Comparison of ENCODE assay signal across 10 cellular contexts in the genomic region with DNA sequence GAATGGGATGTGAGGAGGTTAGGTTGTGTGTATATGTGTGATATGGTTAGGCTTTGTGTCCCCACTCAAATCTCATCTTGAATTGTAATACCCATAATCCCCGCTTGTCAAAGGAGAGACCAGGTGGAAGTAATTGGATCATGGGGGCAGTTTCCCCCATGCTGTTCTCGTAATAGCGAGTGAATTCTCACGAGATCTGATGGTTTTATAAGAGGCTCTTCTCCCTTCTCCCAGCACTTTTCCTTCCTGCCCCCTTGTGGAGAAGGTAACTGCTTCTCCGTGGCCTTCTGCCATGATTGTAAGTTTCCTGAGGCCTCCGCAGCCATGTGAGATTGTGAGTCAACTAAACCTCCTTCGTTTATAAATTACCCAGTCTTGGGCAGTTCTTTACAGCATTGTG. TPM values are rescaled to one million over a fixed set of nuclear protein-coding genes. Genes with fewer than 3 reads are reported as not detected.
DNase-seq lines count a peak whose midpoint lies in the region; ATAC-seq and TF ChIP-seq lines count a peak whose summit lies in the region.
"Had no signal": no experiment of that assay in that cellular context is flagged by ENCODE, and none has a peak within 500 bp of the region (broad histone marks: within the 10 kb centered on the region; RNA-seq: fewer than 3 reads in every experiment).

No MANE protein-coding gene starts in this region.

- peak overlapping the region; percentile 80 for H2AFZ ChIP-seq in fibroblast of lung (ENCODE audit: low read length)

- peak in 1 of 2 donors; percentile 21 for TF ChIP-seq CTCF in fibroblast of lung (conservative IDR thresholded peaks at IDR 0.05 in 1 of 2, IDR thresholded peaks at IDR 0.05 in 1 of 2; ENCODE audit: low read depth in 1 of 2, low read length in 2 of 2)

- DNase-seq in DMS 273 (lab: John Stamatoyannopoulos, UW; ENCODE audit: unreplicated experiment) (peak; percentile 38), DMS 273 treated with DMSO at 0.1 percent for 48 hours (lab: John Stamatoyannopoulos, UW) (no peak), SK-N-DZ (ENCODE audit: low spot score) (peak; percentile 71), fibroblast of lung (ENCODE audit: low read depth in 2 of 2) (peak in 1 of 2 donors; percentile 3), NCI-H1105 (lab: John Stamatoyannopoulos, UW) (no peak), GDM1 (lab: John Stamatoyannopoulos, UW) (no peak)

- H3K36me3 ChIP-seq in fibroblast of lung (ENCODE audit: control insufficient read depth, insufficient read depth, low read length): no peaks in the 10 kb centered on the region

- H3K9me3 ChIP-seq in fibroblast of lung (ENCODE audit: control insufficient read depth, insufficient read depth, low read depth, low read length): no peaks in the 10 kb centered on the region

- no peaks in the 10 kb centered on the region for H3K27me3 ChIP-seq in fibroblast of lung (ENCODE audit: control insufficient read depth, insufficient read depth, low read length)

- no peaks in the 10 kb centered on the region for H4K20me1 ChIP-seq in fibroblast of lung (ENCODE audit: control insufficient read depth, extremely low read depth, insufficient read depth, low read length)

- ATAC-seq in GM18505 (IDR thresholded peaks at IDR 0.05; ENCODE audit: unreplicated experiment): no peak

- H3K4me3 ChIP-seq in fibroblast of lung (replicated peaks in 1 of 4; ENCODE audit: control extremely low read depth in 1 of 4, insufficient read depth in 1 of 4, low read depth in 3 of 4, low read length in 4 of 4): peak overlapping the region in 2 of 4 experiments; percentile 57 to 70
- peak overlapping the region in 4 of 7 experiments; percentile 73 to 83 (median 77) for H3K4me3 ChIP-seq in skin epidermis

- H3K79me2 ChIP-seq in fibroblast of lung (ENCODE audit: control insufficient read depth, insufficient read depth, low read length): no peaks in the 10 kb centered on the region

- H3K9ac ChIP-seq in fibroblast of lung (ENCODE audit: insufficient read depth, low read length): no peak overlapping the region

- no peaks in the 10 kb centered on the region for H3K4me1 ChIP-seq in fibroblast of lung (ENCODE audit: control insufficient read depth, extremely low read depth, insufficient read depth, low read length)

- H3K4me2 ChIP-seq in fibroblast of lung (ENCODE audit: extremely low read depth, insufficient read depth, low read length): no peak overlapping the region

- no peak for TF ChIP-seq POLR2A in GM18505 (IDR thresholded peaks at IDR 0.05; ENCODE audit: borderline replicate concordance, extremely low read depth, insufficient read depth, insufficient read length)

- H3K27ac ChIP-seq in fibroblast of lung (ENCODE audit: insufficient read depth, low read length) (no peak overlapping the region), skin epidermis (peak overlapping the region in 4 of 21 experiments; percentile 90 to 94 (median 92))
- H3K27ac ChIP-seq: 22Rv1 had no signal

RNA-seq across cellular contexts. Expression of gene NPVF, which starts 47.3 kb away (rescaled TPM):
- not detected in 2 replicates for polyA plus RNA-seq in SK-N-DZ (2014; cell fraction: cytosol; rRNA removed)
- not detected in 2 replicates for polyA plus RNA-seq in SK-N-DZ (2014; cell fraction: nucleus; rRNA removed)
- total RNA-seq in fibroblast of lung: not detected in 2 replicates
- polyA plus RNA-seq in fibroblast of lung: not detected in 2 replicates
- polyA plus RNA-seq in fibroblast of lung (2012): not detected in 2 replicates
- polyA minus RNA-seq in fibroblast of lung (ENCODE audit: low replicate concordance): not detected in 2 replicates
- total RNA-seq: fibroblast of villous mesenchyme had no signal

RNA-seq across cellular contexts. Expression of gene CYCS, which starts 55.9 kb away (rescaled TPM):
- 118 and 123 TPM in 2 replicates for polyA plus RNA-seq in SK-N-DZ (2014; cell fraction: cytosol; rRNA removed)
- 93.0 and 101 TPM in 2 replicates for polyA plus RNA-seq in SK-N-DZ (2014; cell fraction: nucleus; rRNA removed)
- 25.7 and 32.7 TPM in 2 replicates for total RNA-seq in fibroblast of lung
- polyA plus RNA-seq in fibroblast of lung: 76.5 and 84.8 TPM in 2 replicates
- 85.7 and 99.7 TPM in 2 replicates for polyA plus RNA-seq in fibroblast of lung (2012)
- 5.4 and 9.1 TPM in 2 replicates for polyA minus RNA-seq in fibroblast of lung (ENCODE audit: low replicate concordance)

Comparison
In these comparisons a context has a peak if more than half of its experiments do, and no peak if none do; other contexts are left out.
1. DNase-seq: peak in DMS 273 (single experiment) and SK-N-DZ (single experiment); none in DMS 273 treated with DMSO at 0.1 percent for 48 hours (single experiment), NCI-H1105 (single experiment) and GDM1 (single experiment).